Comparison of ENCODE assay signal across 1 cellular context in genomic region chr2:181376999-181377398, GRCh38.
TF ChIP-seq lines count a peak whose summit lies in the region.

No MANE protein-coding gene starts in this region.

TF ChIP-seq in SK-N-SH treated with all-trans-retinoic acid at 6 μM for 48 hours, 23 proteins besides CTCF, POLR2A, EP300 and RAD21 (continued from another document):
- TF ChIP-seq, protein P1, sequence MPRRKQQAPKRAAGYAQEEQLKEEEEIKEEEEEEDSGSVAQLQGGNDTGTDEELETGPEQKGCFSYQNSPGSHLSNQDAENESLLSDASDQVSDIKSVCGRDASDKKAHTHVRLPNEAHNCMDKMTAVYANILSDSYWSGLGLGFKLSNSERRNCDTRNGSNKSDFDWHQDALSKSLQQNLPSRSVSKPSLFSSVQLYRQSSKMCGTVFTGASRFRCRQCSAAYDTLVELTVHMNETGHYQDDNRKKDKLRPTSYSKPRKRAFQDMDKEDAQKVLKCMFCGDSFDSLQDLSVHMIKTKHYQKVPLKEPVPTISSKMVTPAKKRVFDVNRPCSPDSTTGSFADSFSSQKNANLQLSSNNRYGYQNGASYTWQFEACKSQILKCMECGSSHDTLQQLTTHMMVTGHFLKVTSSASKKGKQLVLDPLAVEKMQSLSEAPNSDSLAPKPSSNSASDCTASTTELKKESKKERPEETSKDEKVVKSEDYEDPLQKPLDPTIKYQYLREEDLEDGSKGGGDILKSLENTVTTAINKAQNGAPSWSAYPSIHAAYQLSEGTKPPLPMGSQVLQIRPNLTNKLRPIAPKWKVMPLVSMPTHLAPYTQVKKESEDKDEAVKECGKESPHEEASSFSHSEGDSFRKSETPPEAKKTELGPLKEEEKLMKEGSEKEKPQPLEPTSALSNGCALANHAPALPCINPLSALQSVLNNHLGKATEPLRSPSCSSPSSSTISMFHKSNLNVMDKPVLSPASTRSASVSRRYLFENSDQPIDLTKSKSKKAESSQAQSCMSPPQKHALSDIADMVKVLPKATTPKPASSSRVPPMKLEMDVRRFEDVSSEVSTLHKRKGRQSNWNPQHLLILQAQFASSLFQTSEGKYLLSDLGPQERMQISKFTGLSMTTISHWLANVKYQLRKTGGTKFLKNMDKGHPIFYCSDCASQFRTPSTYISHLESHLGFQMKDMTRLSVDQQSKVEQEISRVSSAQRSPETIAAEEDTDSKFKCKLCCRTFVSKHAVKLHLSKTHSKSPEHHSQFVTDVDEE (CRISPR knock-in tag; IDR thresholded peaks at IDR 0.05), result peak; percentile 94
- TF ChIP-seq, protein P2, sequence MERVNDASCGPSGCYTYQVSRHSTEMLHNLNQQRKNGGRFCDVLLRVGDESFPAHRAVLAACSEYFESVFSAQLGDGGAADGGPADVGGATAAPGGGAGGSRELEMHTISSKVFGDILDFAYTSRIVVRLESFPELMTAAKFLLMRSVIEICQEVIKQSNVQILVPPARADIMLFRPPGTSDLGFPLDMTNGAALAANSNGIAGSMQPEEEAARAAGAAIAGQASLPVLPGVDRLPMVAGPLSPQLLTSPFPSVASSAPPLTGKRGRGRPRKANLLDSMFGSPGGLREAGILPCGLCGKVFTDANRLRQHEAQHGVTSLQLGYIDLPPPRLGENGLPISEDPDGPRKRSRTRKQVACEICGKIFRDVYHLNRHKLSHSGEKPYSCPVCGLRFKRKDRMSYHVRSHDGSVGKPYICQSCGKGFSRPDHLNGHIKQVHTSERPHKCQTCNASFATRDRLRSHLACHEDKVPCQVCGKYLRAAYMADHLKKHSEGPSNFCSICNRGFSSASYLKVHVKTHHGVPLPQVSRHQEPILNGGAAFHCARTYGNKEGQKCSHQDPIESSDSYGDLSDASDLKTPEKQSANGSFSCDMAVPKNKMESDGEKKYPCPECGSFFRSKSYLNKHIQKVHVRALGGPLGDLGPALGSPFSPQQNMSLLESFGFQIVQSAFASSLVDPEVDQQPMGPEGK (CRISPR knock-in tag; IDR thresholded peaks at IDR 0.05; ENCODE audit: borderline replicate concordance), result peak; percentile 98
- TF ChIP-seq, protein P3, sequence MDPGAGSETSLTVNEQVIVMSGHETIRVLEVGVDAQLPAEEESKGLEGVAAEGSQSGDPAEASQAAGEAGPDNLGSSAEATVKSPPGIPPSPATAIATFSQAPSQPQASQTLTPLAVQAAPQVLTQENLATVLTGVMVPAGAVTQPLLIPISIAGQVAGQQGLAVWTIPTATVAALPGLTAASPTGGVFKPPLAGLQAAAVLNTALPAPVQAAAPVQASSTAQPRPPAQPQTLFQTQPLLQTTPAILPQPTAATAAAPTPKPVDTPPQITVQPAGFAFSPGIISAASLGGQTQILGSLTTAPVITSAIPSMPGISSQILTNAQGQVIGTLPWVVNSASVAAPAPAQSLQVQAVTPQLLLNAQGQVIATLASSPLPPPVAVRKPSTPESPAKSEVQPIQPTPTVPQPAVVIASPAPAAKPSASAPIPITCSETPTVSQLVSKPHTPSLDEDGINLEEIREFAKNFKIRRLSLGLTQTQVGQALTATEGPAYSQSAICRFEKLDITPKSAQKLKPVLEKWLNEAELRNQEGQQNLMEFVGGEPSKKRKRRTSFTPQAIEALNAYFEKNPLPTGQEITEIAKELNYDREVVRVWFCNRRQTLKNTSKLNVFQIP (CRISPR knock-in tag; IDR thresholded peaks at IDR 0.05; ENCODE audit: borderline replicate concordance, low read depth), result peak; percentile 94; the same call in 1 of the 2 replicates
- peak; percentile 75; the same call in 1 of the 2 replicates for TF ChIP-seq CSDC2 (CRISPR knock-in tag; IDR thresholded peaks at IDR 0.05)
- TF ChIP-seq, protein P4, sequence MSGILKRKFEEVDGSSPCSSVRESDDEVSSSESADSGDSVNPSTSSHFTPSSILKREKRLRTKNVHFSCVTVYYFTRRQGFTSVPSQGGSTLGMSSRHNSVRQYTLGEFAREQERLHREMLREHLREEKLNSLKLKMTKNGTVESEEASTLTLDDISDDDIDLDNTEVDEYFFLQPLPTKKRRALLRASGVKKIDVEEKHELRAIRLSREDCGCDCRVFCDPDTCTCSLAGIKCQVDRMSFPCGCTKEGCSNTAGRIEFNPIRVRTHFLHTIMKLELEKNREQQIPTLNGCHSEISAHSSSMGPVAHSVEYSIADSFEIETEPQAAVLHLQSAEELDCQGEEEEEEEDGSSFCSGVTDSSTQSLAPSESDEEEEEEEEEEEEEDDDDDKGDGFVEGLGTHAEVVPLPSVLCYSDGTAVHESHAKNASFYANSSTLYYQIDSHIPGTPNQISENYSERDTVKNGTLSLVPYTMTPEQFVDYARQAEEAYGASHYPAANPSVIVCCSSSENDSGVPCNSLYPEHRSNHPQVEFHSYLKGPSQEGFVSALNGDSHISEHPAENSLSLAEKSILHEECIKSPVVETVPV (CRISPR knock-in tag; IDR thresholded peaks at IDR 0.05), result peak; percentile 96
- no peak for TF ChIP-seq BACH2 (CRISPR knock-in tag; IDR thresholded peaks at IDR 0.05; ENCODE audit: borderline replicate concordance)
- no peak for TF ChIP-seq TOX (CRISPR knock-in tag; IDR thresholded peaks at IDR 0.05; ENCODE audit: borderline replicate concordance)
- TF ChIP-seq ESRRG (CRISPR knock-in tag; IDR thresholded peaks at IDR 0.05), result peak; percentile 94
- TF ChIP-seq ZNF565 (CRISPR knock-in tag; conservative IDR thresholded peaks at IDR 0.05; ENCODE audit: low read depth), result no peak; the same call in 1 of the 2 replicates
- TF ChIP-seq ZFP3 (CRISPR knock-in tag; IDR thresholded peaks at IDR 0.05), result peak; percentile 61; the same call in 1 of the 2 replicates
- TF ChIP-seq RARB (CRISPR knock-in tag; IDR thresholded peaks at IDR 0.05), result no peak
- TF ChIP-seq ZFP30 (CRISPR knock-in tag; IDR thresholded peaks at IDR 0.05), result no peak
- peak; percentile 89 for TF ChIP-seq CREB5 (CRISPR knock-in tag; IDR thresholded peaks at IDR 0.05; ENCODE audit: low read depth)
- peak; percentile 91 for TF ChIP-seq TCF4 (CRISPR knock-in tag; IDR thresholded peaks at IDR 0.05; ENCODE audit: borderline replicate concordance)
